ENCODE assay signal across 1 cellular context in the genomic region with DNA sequence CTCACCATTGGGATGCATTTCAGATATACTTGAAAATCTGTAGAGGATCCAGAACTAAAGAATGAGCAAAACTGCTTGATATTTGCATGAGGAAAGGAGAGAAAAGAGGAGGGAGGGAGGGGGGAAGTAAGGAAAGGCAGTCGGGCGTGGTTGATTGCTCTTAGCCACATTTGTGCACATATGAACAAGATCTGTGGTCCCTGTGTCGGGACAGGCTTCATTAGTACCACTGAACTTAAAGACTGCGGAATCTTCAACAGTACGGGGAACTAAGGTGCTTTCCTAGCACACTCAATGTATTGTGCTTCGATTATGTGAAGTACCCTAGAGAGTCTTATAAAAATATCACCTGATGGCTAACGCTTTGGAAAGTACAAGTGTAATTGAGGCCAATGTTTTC.
TF ChIP-seq lines count a peak whose summit lies in the region.

No MANE protein-coding gene starts in this region.

TF ChIP-seq in GM23338, 12 proteins besides CTCF, POLR2A, EP300 and RAD21 (continued from another document):
- TF ChIP-seq, protein P1, sequence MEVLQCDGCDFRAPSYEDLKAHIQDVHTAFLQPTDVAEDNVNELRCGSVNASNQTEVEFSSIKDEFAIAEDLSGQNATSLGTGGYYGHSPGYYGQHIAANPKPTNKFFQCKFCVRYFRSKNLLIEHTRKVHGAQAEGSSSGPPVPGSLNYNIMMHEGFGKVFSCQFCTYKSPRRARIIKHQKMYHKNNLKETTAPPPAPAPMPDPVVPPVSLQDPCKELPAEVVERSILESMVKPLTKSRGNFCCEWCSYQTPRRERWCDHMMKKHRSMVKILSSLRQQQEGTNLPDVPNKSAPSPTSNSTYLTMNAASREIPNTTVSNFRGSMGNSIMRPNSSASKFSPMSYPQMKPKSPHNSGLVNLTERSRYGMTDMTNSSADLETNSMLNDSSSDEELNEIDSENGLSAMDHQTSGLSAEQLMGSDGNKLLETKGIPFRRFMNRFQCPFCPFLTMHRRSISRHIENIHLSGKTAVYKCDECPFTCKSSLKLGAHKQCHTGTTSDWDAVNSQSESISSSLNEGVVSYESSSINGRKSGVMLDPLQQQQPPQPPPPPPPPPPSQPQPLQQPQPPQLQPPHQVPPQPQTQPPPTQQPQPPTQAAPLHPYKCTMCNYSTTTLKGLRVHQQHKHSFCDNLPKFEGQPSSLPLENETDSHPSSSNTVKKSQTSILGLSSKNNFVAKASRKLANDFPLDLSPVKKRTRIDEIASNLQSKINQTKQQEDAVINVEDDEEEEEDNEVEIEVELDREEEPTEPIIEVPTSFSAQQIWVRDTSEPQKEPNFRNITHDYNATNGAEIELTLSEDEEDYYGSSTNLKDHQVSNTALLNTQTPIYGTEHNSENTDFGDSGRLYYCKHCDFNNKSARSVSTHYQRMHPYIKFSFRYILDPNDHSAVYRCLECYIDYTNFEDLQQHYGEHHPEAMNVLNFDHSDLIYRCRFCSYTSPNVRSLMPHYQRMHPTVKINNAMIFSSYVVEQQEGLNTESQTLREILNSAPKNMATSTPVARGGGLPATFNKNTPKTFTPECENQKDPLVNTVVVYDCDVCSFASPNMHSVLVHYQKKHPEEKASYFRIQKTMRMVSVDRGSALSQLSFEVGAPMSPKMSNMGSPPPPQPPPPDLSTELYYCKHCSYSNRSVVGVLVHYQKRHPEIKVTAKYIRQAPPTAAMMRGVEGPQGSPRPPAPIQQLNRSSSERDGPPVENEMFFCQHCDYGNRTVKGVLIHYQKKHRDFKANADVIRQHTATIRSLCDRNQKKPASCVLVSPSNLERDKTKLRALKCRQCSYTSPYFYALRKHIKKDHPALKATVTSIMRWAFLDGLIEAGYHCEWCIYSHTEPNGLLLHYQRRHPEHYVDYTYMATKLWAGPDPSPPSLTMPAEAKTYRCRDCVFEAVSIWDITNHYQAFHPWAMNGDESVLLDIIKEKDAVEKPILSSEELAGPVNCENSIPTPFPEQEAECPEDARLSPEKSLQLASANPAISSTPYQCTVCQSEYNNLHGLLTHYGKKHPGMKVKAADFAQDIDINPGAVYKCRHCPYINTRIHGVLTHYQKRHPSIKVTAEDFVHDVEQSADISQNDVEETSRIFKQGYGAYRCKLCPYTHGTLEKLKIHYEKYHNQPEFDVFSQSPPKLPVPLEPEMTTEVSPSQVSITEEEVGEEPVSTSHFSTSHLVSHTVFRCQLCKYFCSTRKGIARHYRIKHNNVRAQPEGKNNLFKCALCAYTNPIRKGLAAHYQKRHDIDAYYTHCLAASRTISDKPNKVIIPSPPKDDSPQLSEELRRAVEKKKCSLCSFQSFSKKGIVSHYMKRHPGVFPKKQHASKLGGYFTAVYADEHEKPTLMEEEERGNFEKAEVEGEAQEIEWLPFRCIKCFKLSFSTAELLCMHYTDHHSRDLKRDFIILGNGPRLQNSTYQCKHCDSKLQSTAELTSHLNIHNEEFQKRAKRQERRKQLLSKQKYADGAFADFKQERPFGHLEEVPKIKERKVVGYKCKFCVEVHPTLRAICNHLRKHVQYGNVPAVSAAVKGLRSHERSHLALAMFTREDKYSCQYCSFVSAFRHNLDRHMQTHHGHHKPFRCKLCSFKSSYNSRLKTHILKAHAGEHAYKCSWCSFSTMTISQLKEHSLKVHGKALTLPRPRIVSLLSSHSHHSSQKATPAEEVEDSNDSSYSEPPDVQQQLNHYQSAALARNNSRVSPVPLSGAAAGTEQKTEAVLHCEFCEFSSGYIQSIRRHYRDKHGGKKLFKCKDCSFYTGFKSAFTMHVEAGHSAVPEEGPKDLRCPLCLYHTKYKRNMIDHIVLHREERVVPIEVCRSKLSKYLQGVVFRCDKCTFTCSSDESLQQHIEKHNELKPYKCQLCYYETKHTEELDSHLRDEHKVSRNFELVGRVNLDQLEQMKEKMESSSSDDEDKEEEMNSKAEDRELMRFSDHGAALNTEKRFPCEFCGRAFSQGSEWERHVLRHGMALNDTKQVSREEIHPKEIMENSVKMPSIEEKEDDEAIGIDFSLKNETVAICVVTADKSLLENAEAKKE (CRISPR knock-in tag; IDR thresholded peaks at IDR 0.05) = no peak
- TF ChIP-seq, protein P2, sequence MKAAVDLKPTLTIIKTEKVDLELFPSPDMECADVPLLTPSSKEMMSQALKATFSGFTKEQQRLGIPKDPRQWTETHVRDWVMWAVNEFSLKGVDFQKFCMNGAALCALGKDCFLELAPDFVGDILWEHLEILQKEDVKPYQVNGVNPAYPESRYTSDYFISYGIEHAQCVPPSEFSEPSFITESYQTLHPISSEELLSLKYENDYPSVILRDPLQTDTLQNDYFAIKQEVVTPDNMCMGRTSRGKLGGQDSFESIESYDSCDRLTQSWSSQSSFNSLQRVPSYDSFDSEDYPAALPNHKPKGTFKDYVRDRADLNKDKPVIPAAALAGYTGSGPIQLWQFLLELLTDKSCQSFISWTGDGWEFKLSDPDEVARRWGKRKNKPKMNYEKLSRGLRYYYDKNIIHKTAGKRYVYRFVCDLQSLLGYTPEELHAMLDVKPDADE (IDR thresholded peaks at IDR 0.05) = no peak
- TF ChIP-seq ZNF114 (CRISPR knock-in tag; IDR thresholded peaks at IDR 0.05) (no peak), STAT1 (IDR thresholded peaks at IDR 0.05; ENCODE audit: unreplicated experiment) (no peak), POLR2AphosphoS5 (IDR thresholded peaks at IDR 0.05; ENCODE audit: low read depth) (no peak)
